19 cellular contexts compared by ENCODE assay signal in the genomic region with DNA sequence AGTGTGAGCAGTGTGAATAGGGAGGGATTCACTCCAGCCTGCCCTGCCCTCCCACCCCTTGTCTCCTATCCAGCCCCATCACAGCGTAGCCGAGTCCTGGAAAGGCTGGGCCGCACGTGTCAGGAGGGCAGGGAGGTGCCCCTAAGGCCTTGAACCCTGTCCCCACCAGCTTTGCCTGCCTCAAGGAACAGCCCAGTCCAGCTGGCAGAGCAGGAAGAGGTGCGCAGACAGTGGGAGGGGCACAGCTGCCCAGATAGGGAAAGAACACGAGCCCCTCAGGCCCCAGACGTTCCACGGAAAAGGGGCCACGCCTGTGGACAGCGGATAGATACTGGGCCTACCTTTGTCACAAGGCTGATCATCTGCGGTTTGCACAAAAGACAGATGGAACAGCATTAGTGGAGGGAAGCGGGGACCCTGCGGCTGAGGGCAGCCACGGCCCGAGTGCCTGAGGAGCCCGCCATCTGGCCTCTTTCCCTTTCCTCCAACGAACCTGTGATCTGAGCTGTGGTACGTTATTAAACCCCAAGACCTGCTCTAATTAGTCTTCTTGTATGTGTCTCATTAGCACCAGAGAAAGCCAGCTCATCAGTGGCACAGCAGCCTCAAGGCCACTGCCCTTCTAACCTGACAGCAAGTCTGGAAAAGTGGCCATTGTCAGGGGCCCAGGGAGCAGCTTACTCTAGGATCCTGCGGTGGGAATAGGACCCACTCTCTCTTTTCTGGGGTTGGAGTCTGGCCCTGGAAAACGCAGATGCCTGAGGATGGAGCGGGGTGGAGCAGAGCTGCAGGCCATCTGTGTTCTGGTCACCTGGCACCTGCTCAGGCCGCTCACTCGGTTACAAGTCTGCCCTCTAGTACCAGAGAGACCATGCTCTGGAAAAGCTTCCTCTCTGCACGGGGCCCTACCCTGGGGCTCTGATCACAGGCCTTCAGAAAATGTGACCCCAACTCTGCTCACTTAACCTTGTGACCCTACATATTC. TPM values are rescaled to one million over a fixed set of nuclear protein-coding genes. Genes with fewer than 3 reads are reported as not detected.
"Had no signal": no experiment of that assay in that cellular context is flagged by ENCODE, and none has a peak within 500 bp of the region (broad histone marks: within the 10 kb centered on the region; RNA-seq: fewer than 3 reads in every experiment).

No MANE protein-coding gene starts in this region.

- H3K27ac ChIP-seq: colonic mucosa, foreskin keratinocyte, left lung, ovary, upper lobe of right lung had no signal

- H3K9me3 ChIP-seq: colonic mucosa, left lung, ovary, upper lobe of right lung had no signal

- H3K27me3 ChIP-seq: colonic mucosa, foreskin keratinocyte, left lung, ovary, upper lobe of right lung had no signal

- H3K36me3 ChIP-seq: colonic mucosa, ovary, upper lobe of right lung had no signal

- ATAC-seq: foreskin keratinocyte; left lung; naive thymus-derived CD8-positive, alpha-beta T cell; stimulated activated naive B cell treated with anti-CD40 and anti-IgM and Interleukin-4, amounts not matched to agents 10 μg/mL and 1 μg/mL and 100 μg/mL, for 72 hours; upper lobe of right lung had no signal

- H3K4me3 ChIP-seq: colonic mucosa, left lung, ovary, upper lobe of right lung had no signal

- H3K4me1 ChIP-seq: colonic mucosa, upper lobe of right lung had no signal

- DNase-seq: activated CD4-positive, alpha-beta T cell treated with anti-CD3 and anti-CD28 coated beads for 1 hour; activated CD4-positive, alpha-beta T cell treated with anti-CD3 and anti-CD28 coated beads, Interleukin-2, amount 50 U/mL, for 4 hours; activated naive CD8-positive, alpha-beta T cell treated with anti-CD3 and anti-CD28 coated beads for 36 hours; amniotic stem cell; colonic mucosa; foreskin keratinocyte; hypothalamus; left lung; ovary; stimulated activated naive B cell treated with anti-CD40 and anti-IgM and Interleukin-4, amounts not matched to agents 10 μg/mL and 1 μg/mL and 100 μg/mL, for 72 hours; upper lobe of right lung had no signal

- FAIRE-seq: keratinocyte had no signal

RNA-seq across cellular contexts. Expression of a gene that starts 16.3 kb away (rescaled TPM):
- total RNA-seq: T-helper 1 cell treated with Interleukin-12 subunit alpha and Interleukin-12 subunit beta and Interleukin-4 antibody, amounts not matched to agents 30 ng/mL and 1 ng/mL, for 36 hours had no signal
- polyA plus RNA-seq: naive thymus-derived CD8-positive, alpha-beta T cell had no signal

RNA-seq across cellular contexts. Expression of a gene that starts 30.3 kb away (rescaled TPM):
- total RNA-seq: activated CD8-positive, alpha-beta memory T cell treated with anti-CD3 and anti-CD28 coated beads for 36 hours; activated naive CD8-positive, alpha-beta T cell treated with anti-CD3 and anti-CD28 coated beads for 36 hours; activated T-helper 1 cell treated with anti-CD3 and anti-CD28 coated beads, Interleukin-12 subunit alpha, Interleukin-12 subunit beta, Interleukin-2, Interleukin-4 antibody, amounts not matched to agents 30 ng/mL and 10 ng/mL and 1 ng/mL, durations not matched to agents 14 hours and 24 hours and 36 hours; epithelial cell of proximal tubule; fibroblast of lung; foreskin keratinocyte; naive thymus-derived CD8-positive, alpha-beta T cell; pulmonary artery endothelial cell; T-helper 1 cell treated with Interleukin-12 subunit alpha and Interleukin-12 subunit beta and Interleukin-4 antibody, amounts not matched to agents 30 ng/mL and 1 ng/mL, for 36 hours had no signal
- polyA plus RNA-seq: fibroblast of lung; foreskin keratinocyte; keratinocyte; naive thymus-derived CD8-positive, alpha-beta T cell had no signal

RNA-seq across cellular contexts. Expression of a gene that starts 36.4 kb away (rescaled TPM):
- total RNA-seq: activated CD8-positive, alpha-beta memory T cell treated with anti-CD3 and anti-CD28 coated beads for 36 hours; activated naive CD8-positive, alpha-beta T cell treated with anti-CD3 and anti-CD28 coated beads for 36 hours; activated T-helper 1 cell treated with anti-CD3 and anti-CD28 coated beads, Interleukin-12 subunit alpha, Interleukin-12 subunit beta, Interleukin-2, Interleukin-4 antibody, amounts not matched to agents 30 ng/mL and 10 ng/mL and 1 ng/mL, durations not matched to agents 14 hours and 24 hours and 36 hours; colonic mucosa; epithelial cell of proximal tubule; foreskin keratinocyte; left lung; naive thymus-derived CD8-positive, alpha-beta T cell; T-helper 1 cell treated with Interleukin-12 subunit alpha and Interleukin-12 subunit beta and Interleukin-4 antibody, amounts not matched to agents 30 ng/mL and 1 ng/mL, for 36 hours; upper lobe of right lung had no signal
- polyA plus RNA-seq: foreskin keratinocyte; keratinocyte; naive thymus-derived CD8-positive, alpha-beta T cell; ovary had no signal

RNA-seq across cellular contexts. Expression of a gene that starts 58.0 kb away (rescaled TPM):
- total RNA-seq: activated CD8-positive, alpha-beta memory T cell treated with anti-CD3 and anti-CD28 coated beads for 36 hours; activated naive CD8-positive, alpha-beta T cell treated with anti-CD3 and anti-CD28 coated beads for 36 hours; activated T-helper 1 cell treated with anti-CD3 and anti-CD28 coated beads, Interleukin-12 subunit alpha, Interleukin-12 subunit beta, Interleukin-2, Interleukin-4 antibody, amounts not matched to agents 30 ng/mL and 10 ng/mL and 1 ng/mL, durations not matched to agents 14 hours and 24 hours and 36 hours; colonic mucosa; epithelial cell of proximal tubule; fibroblast of lung; foreskin keratinocyte; naive thymus-derived CD8-positive, alpha-beta T cell; ovary; pulmonary artery endothelial cell; T-helper 1 cell treated with Interleukin-12 subunit alpha and Interleukin-12 subunit beta and Interleukin-4 antibody, amounts not matched to agents 30 ng/mL and 1 ng/mL, for 36 hours; upper lobe of right lung had no signal
- polyA plus RNA-seq: fibroblast of lung; naive thymus-derived CD8-positive, alpha-beta T cell had no signal
